9 cellular contexts compared by ENCODE assay signal in the genomic region with DNA sequence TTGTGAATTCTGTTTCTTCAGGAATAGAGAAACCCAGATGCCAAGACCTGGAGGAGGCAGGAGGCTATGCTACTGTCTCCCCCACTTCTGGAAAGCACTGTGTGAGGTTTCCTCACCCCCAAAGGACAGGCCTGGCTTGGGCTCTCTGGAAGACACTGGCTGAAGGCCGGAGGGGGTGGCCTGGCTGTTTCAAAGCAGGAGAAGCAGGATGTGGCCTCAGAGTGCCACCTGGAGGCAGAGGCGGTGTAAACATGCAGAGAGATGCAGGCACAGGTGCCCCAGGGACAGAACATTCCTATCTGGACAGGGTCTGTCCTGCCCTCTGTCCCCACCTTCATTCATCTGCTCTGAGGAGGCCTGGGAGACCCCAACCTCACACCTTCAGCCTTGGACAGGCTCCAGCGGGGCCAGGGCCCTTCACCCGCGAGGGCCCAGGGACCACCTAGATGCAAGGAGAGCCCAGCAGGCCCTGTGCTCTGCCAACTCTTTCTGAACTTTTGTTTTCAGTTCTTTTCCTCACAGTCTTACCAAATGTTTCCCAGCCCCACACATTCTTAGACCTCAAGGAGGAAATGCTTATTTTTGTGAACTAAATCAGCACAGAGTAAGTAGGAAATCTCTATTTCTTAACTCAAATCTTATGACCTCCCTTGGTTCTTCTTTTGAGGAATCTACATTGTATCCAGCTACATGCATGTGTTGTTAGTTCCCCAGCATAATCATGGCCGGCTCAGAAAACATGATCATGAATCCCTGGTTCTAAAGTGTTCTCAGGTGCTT.
A peak's percentile ranks its signal among the peaks of the same experiment; 100 is the strongest.
DNase-seq lines count a peak whose midpoint lies in the region; ATAC-seq and TF ChIP-seq lines count a peak whose summit lies in the region.
"Had no signal": no experiment of that assay in that cellular context is flagged by ENCODE, and none has a peak within 500 bp of the region (broad histone marks: within the 10 kb centered on the region; RNA-seq: fewer than 3 reads in every experiment).

No MANE protein-coding gene starts in this region.

- H2AFZ ChIP-seq in neuronal stem cell (ENCODE audit: low read length), result peak overlapping the region; percentile 73

- no peak overlapping the region for H3K4ac ChIP-seq in neuronal stem cell (ENCODE audit: low read length)

- H3K36me3 Mint-ChIP-seq in activated T-cell treated with anti-CD3 and anti-CD28 coated beads, Interleukin-2, amount 50 U/mL, for 24 hours (ENCODE audit: low read depth), result no peaks in the 10 kb centered on the region
- H3K36me3 Mint-ChIP-seq: activated naive CD4-positive, alpha-beta T cell treated with anti-CD3 and anti-CD28 coated beads, Interleukin-2, amount 50 U/mL, for 24 hours had no signal

- H4K8ac ChIP-seq in neuronal stem cell (ENCODE audit: low read depth, low read length), result no peak overlapping the region

- no peaks in the 10 kb centered on the region for H3K9me3 ChIP-seq in neuronal stem cell (replicated peaks in 1 of 2; ENCODE audit: control insufficient read depth in 2 of 2, insufficient read depth in 1 of 2, low read depth in 1 of 2, low read length in 2 of 2)

- CTCF ChIA-PET in HEK293T (lab: Yijun Ruan, JAX), result interaction anchor here (1.0 kb wide), 1 partner anchor 18 kb away, joined by 3 read pairs; no protein-coding TSS in a partner anchor

- H3K36me3 ChIP-seq in neuronal stem cell (replicated peaks in 1 of 2; ENCODE audit: control insufficient read depth in 2 of 2, insufficient read depth in 2 of 2, low read length in 2 of 2), result no peaks in the 10 kb centered on the region

- H3K4me1 ChIP-seq in neuronal stem cell (ENCODE audit: control insufficient read depth in 2 of 2, insufficient read depth in 1 of 2, low read depth in 1 of 2, low read length in 2 of 2), result peaks cover 3 to 8% of the 10 kb centered on the region in 2 donors

- H3K9me3 Mint-ChIP-seq in activated T-cell treated with anti-CD3 and anti-CD28 coated beads, Interleukin-2, amount 50 U/mL, for 24 hours, result no peaks in the 10 kb centered on the region
- H3K9me3 Mint-ChIP-seq: activated naive CD4-positive, alpha-beta T cell treated with anti-CD3 and anti-CD28 coated beads, Interleukin-2, amount 50 U/mL, for 24 hours had no signal

- POLR2A ChIA-PET in HEK293T (lab: Yijun Ruan, JAX), result no interaction called here

- no peak overlapping the region for H2AK5ac ChIP-seq in neuronal stem cell (ENCODE audit: low read depth, low read length)

- DNase-seq in Daoy (ENCODE audit: low read depth) (peak; percentile 68), HEK293T (ENCODE audit: extremely low spot score) (peak; percentile 78), NCI-H69 (lab: John Stamatoyannopoulos, UW) (peak; percentile 67), fibroblast of the conjunctiva (ENCODE audit: low read depth) (peak; percentile 35), neuronal stem cell (ENCODE audit: low spot score) (peak; percentile 62)
- peak; percentile 68 for DNase-seq in activated T-cell treated with anti-CD3 and anti-CD28 coated beads, Interleukin-2, amount 50 U/mL, for 24 hours
- no peak for DNase-seq in central memory CD4-positive, alpha-beta T cell

- no peak overlapping the region for H3K4me3 Mint-ChIP-seq in activated T-cell treated with anti-CD3 and anti-CD28 coated beads, Interleukin-2, amount 50 U/mL, for 24 hours
- H3K4me3 Mint-ChIP-seq: activated naive CD4-positive, alpha-beta T cell treated with anti-CD3 and anti-CD28 coated beads, Interleukin-2, amount 50 U/mL, for 24 hours had no signal

- H3K4me3 ChIP-seq in neuronal stem cell (ENCODE audit: low read length in 2 of 2), result no peak overlapping the region

- H3K27me3 Mint-ChIP-seq in activated T-cell treated with anti-CD3 and anti-CD28 coated beads, Interleukin-2, amount 50 U/mL, for 24 hours, result peaks cover 11% of the 10 kb centered on the region
- H3K27me3 Mint-ChIP-seq: activated naive CD4-positive, alpha-beta T cell treated with anti-CD3 and anti-CD28 coated beads, Interleukin-2, amount 50 U/mL, for 24 hours had no signal

- peaks cover 0 to 8% (median 0%) of the 10 kb centered on the region in 3 experiments for H3K27me3 ChIP-seq in neuronal stem cell (ENCODE audit: control insufficient read depth in 3 of 3, insufficient read depth in 3 of 3, low read depth in 1 of 3, low read length in 3 of 3)

- H4K91ac ChIP-seq in neuronal stem cell (ENCODE audit: low read depth, low read length, poor library complexity), result no peak overlapping the region

- peak overlapping the region; percentile 40 for H2BK15ac ChIP-seq in neuronal stem cell (ENCODE audit: low read length)

- ATAC-seq in GM21447 (IDR thresholded peaks at IDR 0.05; ENCODE audit: unreplicated experiment), result no peak

- H3K23ac ChIP-seq in neuronal stem cell (ENCODE audit: low read depth, low read length, poor library complexity), result no peak overlapping the region

- H3K14ac ChIP-seq in neuronal stem cell (ENCODE audit: low read length), result no peak overlapping the region

- no peak overlapping the region for H2BK120ac ChIP-seq in neuronal stem cell (ENCODE audit: low read depth, low read length)

- no peaks in the 10 kb centered on the region for H3K4me1 Mint-ChIP-seq in activated T-cell treated with anti-CD3 and anti-CD28 coated beads, Interleukin-2, amount 50 U/mL, for 24 hours (ENCODE audit: low read depth)
- H3K4me1 Mint-ChIP-seq: activated naive CD4-positive, alpha-beta T cell treated with anti-CD3 and anti-CD28 coated beads, Interleukin-2, amount 50 U/mL, for 24 hours had no signal

- H3K79me1 ChIP-seq in neuronal stem cell (ENCODE audit: low read depth, low read length), result no peaks in the 10 kb centered on the region

- H2BK12ac ChIP-seq in neuronal stem cell (ENCODE audit: low read length), result no peak overlapping the region

- no peak overlapping the region for H3K27ac ChIP-seq in neuronal stem cell (replicated peaks; ENCODE audit: low read length)

- no peak overlapping the region for H2BK5ac ChIP-seq in neuronal stem cell (ENCODE audit: low read length)

- no peak overlapping the region for H3K4me2 ChIP-seq in neuronal stem cell (ENCODE audit: insufficient read depth, low read length, poor library complexity, severe bottlenecking)

- peak overlapping the region; percentile 32 for H3K18ac ChIP-seq in neuronal stem cell (ENCODE audit: low read length)

- H3K27ac Mint-ChIP-seq in activated T-cell treated with anti-CD3 and anti-CD28 coated beads, Interleukin-2, amount 50 U/mL, for 24 hours, result no peak overlapping the region
- H3K27ac Mint-ChIP-seq: activated naive CD4-positive, alpha-beta T cell treated with anti-CD3 and anti-CD28 coated beads, Interleukin-2, amount 50 U/mL, for 24 hours had no signal

- no CpG with 5 or more reads among the region's 6 CpGs for WGBS in neuronal stem cell (ENCODE audit: extremely low coverage in 2 of 2, insufficient read length in 2 of 2, insufficient replicate concordance in 1 of 2), 2 donors

- no peak overlapping the region for H3K9ac ChIP-seq in neuronal stem cell (ENCODE audit: low read depth, low read length, poor library complexity)

TF ChIP-seq in HEK293T, 16 proteins besides CTCF, POLR2A, EP300 and RAD21:
- TF ChIP-seq L3MBTL2 (conservative IDR thresholded peaks at IDR 0.05) (no peak), SP1 (IDR thresholded peaks at IDR 0.05) (no peak), FOXM1 (IDR thresholded peaks at IDR 0.05; ENCODE audit: borderline replicate concordance) (no peak), BHLHE40 (IDR thresholded peaks at IDR 0.05; ENCODE audit: borderline replicate concordance) (no peak), LEF1 (IDR thresholded peaks at IDR 0.05; ENCODE audit: borderline replicate concordance) (no peak), SUZ12 (IDR thresholded peaks at IDR 0.05) (no peak), NFRKB (IDR thresholded peaks at IDR 0.05) (no peak), CTBP1 (IDR thresholded peaks at IDR 0.05; ENCODE audit: borderline replicate concordance) (no peak), ZNF384 (IDR thresholded peaks at IDR 0.05) (no peak)
TF ChIP-seq in HEK293T: peak in this region for 0.
